24 cellular contexts compared by ENCODE assay signal in genomic region chr11:10748241-10748640, GRCh38. TPM values are rescaled to one million over a fixed set of nuclear protein-coding genes. Genes with fewer than 3 reads are reported as not detected.
DNase-seq lines count a peak whose midpoint lies in the region; ATAC-seq and TF ChIP-seq lines count a peak whose summit lies in the region.
"Had no signal": no experiment of that assay in that cellular context is flagged by ENCODE, and none has a peak within 500 bp of the region (broad histone marks: within the 10 kb centered on the region; RNA-seq: fewer than 3 reads in every experiment).

No MANE protein-coding gene starts in this region.

- H3K4me2 ChIP-seq in BLaER1 treated with 17β-estradiol and CSF1 and Interleukin-3, amounts not matched to agents 10 nM and 100 nM, result peak overlapping the region; percentile 9 to 71 (median 37); a peak in 19 of 22 replicates
- no peak overlapping the region for H3K4me2 ChIP-seq in osteoblast (ENCODE audit: insufficient read depth, low read length)

- peak overlapping the region in 10 of 11 experiments; percentile 16 to 87 (median 71); a peak in 19 of 22 replicates for H3K27ac ChIP-seq in BLaER1 treated with 17β-estradiol and CSF1 and Interleukin-3, amounts not matched to agents 10 nM and 100 nM
- H3K27ac ChIP-seq in CD4-positive, alpha-beta memory T cell (ENCODE audit: low read depth, low read length), result no peak overlapping the region
- no peak overlapping the region for H3K27ac ChIP-seq in osteoblast (ENCODE audit: low read depth, low read length)
- no peak overlapping the region for H3K27ac ChIP-seq in CD8-positive, alpha-beta memory T cell (ENCODE audit: low read depth, low read length)
- H3K27ac ChIP-seq: HL-60, RWPE1, sigmoid colon, WERI-Rb-1 had no signal

- no peaks in the 10 kb centered on the region for H3K27me3 Mint-ChIP-seq in CD4-positive, alpha-beta memory T cell
- H3K27me3 Mint-ChIP-seq in activated T-helper 2 cell treated with anti-CD3 and anti-CD28 coated beads, Interferon-gamma antibody, Interleukin-2, Interleukin-4, amounts not matched to agents 10 μg/mL and 5 μg/mL and 100 μg/mL, durations not matched to agents 14 hours and 24 hours and 36 hours (ENCODE audit: low read depth), result no peaks in the 10 kb centered on the region
- H3K27me3 Mint-ChIP-seq in CD8-positive, alpha-beta memory T cell, result no peaks in the 10 kb centered on the region
- H3K27me3 Mint-ChIP-seq: activated CD4-positive, alpha-beta T cell treated with anti-CD3 and anti-CD28 coated beads, Interleukin-2, amount 10 ng/mL, durations not matched to agents 7 days and 5 days; activated T-helper 17 cell treated with anti-CD3 and anti-CD28 coated beads, Interleukin-2, amount 50 U/mL, for 72 hours had no signal

- H3K4me3 Mint-ChIP-seq in CD4-positive, alpha-beta memory T cell, result peak overlapping the region in 5 of 8 donors; percentile 34 to 75 (median 54)
- peak overlapping the region; percentile 51 for H3K4me3 Mint-ChIP-seq in activated T-helper 2 cell treated with anti-CD3 and anti-CD28 coated beads, Interferon-gamma antibody, Interleukin-2, Interleukin-4, amounts not matched to agents 10 μg/mL and 5 μg/mL and 100 μg/mL, durations not matched to agents 14 hours and 24 hours and 36 hours (ENCODE audit: low read depth)
- peak overlapping the region in 3 of 7 donors; percentile 32 to 75 (median 67) for H3K4me3 Mint-ChIP-seq in CD8-positive, alpha-beta memory T cell
- H3K4me3 Mint-ChIP-seq: activated CD4-positive, alpha-beta T cell treated with anti-CD3 and anti-CD28 coated beads, Interleukin-2, amount 10 ng/mL, durations not matched to agents 7 days and 5 days; activated T-helper 17 cell treated with anti-CD3 and anti-CD28 coated beads, Interleukin-2, amount 50 U/mL, for 72 hours; CD14-positive monocyte had no signal

- peak overlapping the region; percentile 46 for H2AFZ ChIP-seq in osteoblast (ENCODE audit: low read length)

- DNase-seq in CD4-positive, alpha-beta memory T cell, result no peak
- no peak for DNase-seq in activated T-helper 2 cell treated with anti-CD3 and anti-CD28 coated beads, Interferon-gamma antibody, Interleukin-2, Interleukin-4, amounts not matched to agents 10 μg/mL and 5 μg/mL and 100 μg/mL, durations not matched to agents 14 hours and 24 hours and 36 hours (ENCODE audit: low spot score)
- DNase-seq in osteoblast (ENCODE audit: insufficient read length, low spot score, missing footprints), result no peak
- DNase-seq in CD8-positive, alpha-beta memory T cell, result no peak
- DNase-seq: activated CD4-positive, alpha-beta T cell treated with anti-CD3 and anti-CD28 coated beads, Interleukin-2, amount 10 ng/mL, durations not matched to agents 7 days and 5 days; central memory CD4-positive, alpha-beta T cell; head of caudate nucleus; kidney; NCI-H1105; NCI-H2029; NCI-H526 treated with DMSO at 0.1 percent for 48 hours; sigmoid colon; stimulated activated CD4-positive, alpha-beta T cell treated with anti-CD3 and anti-CD28 coated beads, Interleukin-15, amount 100 ng/mL, for 24 hours; stimulated activated naive CD4-positive, alpha-beta T cell treated with Interleukin-2 at 50 U/mL for 16 hours; WERI-Rb-1 had no signal

- POLR2A ChIA-PET in CD4-positive, alpha-beta memory T cell (lab: Charles Lee; ENCODE audit: partially characterized antibody), result interaction anchor here (1.3 to 5.7 kb wide), 2 partner anchors 61 to 284 kb away, joined by 3 to 62 read pairs; partner anchors contain the start of gene EIF4G2
- POLR2A ChIA-PET in CD8-positive, alpha-beta memory T cell (lab: Charles Lee), result no interaction called here

- ATAC-seq in GM19467 (IDR thresholded peaks at IDR 0.05; ENCODE audit: unreplicated experiment) (no peak), HG03571 (IDR thresholded peaks at IDR 0.05; ENCODE audit: unreplicated experiment) (no peak)
- ATAC-seq: activated T-helper 17 cell treated with anti-CD3 and anti-CD28 coated beads, Interleukin-2, amount 50 U/mL, for 72 hours had no signal

- no peak for TF ChIP-seq CTCF in osteoblast (IDR thresholded peaks at IDR 0.05; ENCODE audit: extremely low read depth, low read depth, low read length)

- H3K9me3 ChIP-seq in BLaER1 treated with 17β-estradiol and CSF1 and Interleukin-3, amounts not matched to agents 10 nM and 100 nM (replicated peaks in 1 of 11), result no peaks in the 10 kb centered on the region
- no peaks in the 10 kb centered on the region for H3K9me3 ChIP-seq in CD4-positive, alpha-beta memory T cell (ENCODE audit: control insufficient read depth in 1 of 2, low read length in 2 of 2)
- no peaks in the 10 kb centered on the region for H3K9me3 ChIP-seq in osteoblast (ENCODE audit: low read depth, low read length)
- H3K9me3 ChIP-seq in CD8-positive, alpha-beta memory T cell (ENCODE audit: low read length), result no peaks in the 10 kb centered on the region
- H3K9me3 ChIP-seq: sigmoid colon had no signal

- H3K9ac ChIP-seq in BLaER1 treated with 17β-estradiol and CSF1 and Interleukin-3, amounts not matched to agents 10 nM and 100 nM, result peak overlapping the region in 6 of 11 experiments; percentile 20 to 62 (median 39); a peak in 9 of 22 replicates

- CTCF ChIA-PET in CD4-positive, alpha-beta memory T cell (lab: Charles Lee; ENCODE audit: partially characterized antibody), result interaction anchor here (1.3 kb wide), 1 partner anchor 16 kb away, joined by 3 read pairs; no protein-coding TSS in a partner anchor
- CTCF ChIA-PET in CD8-positive, alpha-beta memory T cell (lab: Charles Lee), result no interaction called here

- peaks cover 0 to 13% (median 6%) of the 10 kb centered on the region in 11 experiments; a peak in 7 of 22 replicates for H4K20me1 ChIP-seq in BLaER1 treated with 17β-estradiol and CSF1 and Interleukin-3, amounts not matched to agents 10 nM and 100 nM
- H4K20me1 ChIP-seq in osteoblast (ENCODE audit: insufficient read depth, low read length), result peaks cover 12% of the 10 kb centered on the region

- intact Hi-C loops in CD4-positive, alpha-beta memory T cell (cut with micrococcal nuclease), result no loop called here
- intact Hi-C loops in activated T-helper 2 cell treated with anti-CD3 and anti-CD28 coated beads, Interferon-gamma antibody, Interleukin-2, Interleukin-4, amounts not matched to agents 10 μg/mL and 5 μg/mL and 100 μg/mL, durations not matched to agents 14 hours and 24 hours and 36 hours (cut with micrococcal nuclease), result loop anchor here (10.0 kb wide), 1 partner anchor 443 kb away; the partner anchor contains the start of gene ADM

- H3K4me1 ChIP-seq in BLaER1 treated with 17β-estradiol and CSF1 and Interleukin-3, amounts not matched to agents 10 nM and 100 nM, result peaks cover 27 to 57% (median 46%) of the 10 kb centered on the region in 10 experiments
- peaks cover 42% of the 10 kb centered on the region for H3K4me1 ChIP-seq in CD4-positive, alpha-beta memory T cell (ENCODE audit: insufficient read depth, low read length)
- peaks cover 11% of the 10 kb centered on the region for H3K4me1 ChIP-seq in osteoblast (ENCODE audit: insufficient read depth, low read length)
- H3K4me1 ChIP-seq in CD8-positive, alpha-beta memory T cell (ENCODE audit: insufficient read depth, low read length), result peaks cover 29% of the 10 kb centered on the region

- H3K4me3 ChIP-seq in BLaER1 treated with 17β-estradiol and CSF1 and Interleukin-3, amounts not matched to agents 10 nM and 100 nM, result no peak overlapping the region
- H3K4me3 ChIP-seq in CD4-positive, alpha-beta memory T cell (ENCODE audit: low read length in 2 of 2), result no peak overlapping the region
- no peak overlapping the region for H3K4me3 ChIP-seq in osteoblast (ENCODE audit: insufficient read depth, low read length)
- no peak overlapping the region for H3K4me3 ChIP-seq in CD8-positive, alpha-beta memory T cell (ENCODE audit: low read length)
- H3K4me3 ChIP-seq: sigmoid colon had no signal

- no peaks in the 10 kb centered on the region for H3K9me3 Mint-ChIP-seq in CD4-positive, alpha-beta memory T cell
- H3K9me3 Mint-ChIP-seq in activated T-helper 2 cell treated with anti-CD3 and anti-CD28 coated beads, Interferon-gamma antibody, Interleukin-2, Interleukin-4, amounts not matched to agents 10 μg/mL and 5 μg/mL and 100 μg/mL, durations not matched to agents 14 hours and 24 hours and 36 hours, result no peaks in the 10 kb centered on the region
- no peaks in the 10 kb centered on the region for H3K9me3 Mint-ChIP-seq in CD8-positive, alpha-beta memory T cell
- H3K9me3 Mint-ChIP-seq: activated CD4-positive, alpha-beta T cell treated with anti-CD3 and anti-CD28 coated beads, Interleukin-2, amount 10 ng/mL, durations not matched to agents 7 days and 5 days; activated T-helper 17 cell treated with anti-CD3 and anti-CD28 coated beads, Interleukin-2, amount 50 U/mL, for 72 hours; CD14-positive monocyte had no signal

- H3K27ac Mint-ChIP-seq in CD4-positive, alpha-beta memory T cell, result peak overlapping the region in 4 of 7 donors; percentile 0 to 73 (median 50)
- H3K27ac Mint-ChIP-seq in activated T-helper 2 cell treated with anti-CD3 and anti-CD28 coated beads, Interferon-gamma antibody, Interleukin-2, Interleukin-4, amounts not matched to agents 10 μg/mL and 5 μg/mL and 100 μg/mL, durations not matched to agents 14 hours and 24 hours and 36 hours, result no peak overlapping the region
- peak overlapping the region in 3 of 8 donors; percentile 13 to 77 (median 48) for H3K27ac Mint-ChIP-seq in CD8-positive, alpha-beta memory T cell
- H3K27ac Mint-ChIP-seq: activated CD4-positive, alpha-beta T cell treated with anti-CD3 and anti-CD28 coated beads, Interleukin-2, amount 10 ng/mL, durations not matched to agents 7 days and 5 days; activated T-helper 17 cell treated with anti-CD3 and anti-CD28 coated beads, Interleukin-2, amount 50 U/mL, for 72 hours; progenitor cell of endocrine pancreas had no signal

- peaks cover 0 to 18% of the 10 kb centered on the region in 2 donors for H3K36me3 Mint-ChIP-seq in CD4-positive, alpha-beta memory T cell
- H3K36me3 Mint-ChIP-seq in activated T-helper 2 cell treated with anti-CD3 and anti-CD28 coated beads, Interferon-gamma antibody, Interleukin-2, Interleukin-4, amounts not matched to agents 10 μg/mL and 5 μg/mL and 100 μg/mL, durations not matched to agents 14 hours and 24 hours and 36 hours (ENCODE audit: low read depth), result peaks cover 8% of the 10 kb centered on the region
- H3K36me3 Mint-ChIP-seq in CD8-positive, alpha-beta memory T cell, result peaks cover 0 to 19% (median 0%) of the 10 kb centered on the region in 3 donors

- H3K79me2 ChIP-seq in osteoblast (ENCODE audit: insufficient read depth, low read length), result peaks cover 19% of the 10 kb centered on the region

- H3K36me3 ChIP-seq in BLaER1 treated with 17β-estradiol and CSF1 and Interleukin-3, amounts not matched to agents 10 nM and 100 nM, result peaks cover 0 to 8% (median 6%) of the 10 kb centered on the region in 11 experiments; a peak in 15 of 22 replicates
- no peaks in the 10 kb centered on the region for H3K36me3 ChIP-seq in CD4-positive, alpha-beta memory T cell (ENCODE audit: insufficient read depth, low read length)
- peaks cover 6% of the 10 kb centered on the region for H3K36me3 ChIP-seq in osteoblast (ENCODE audit: insufficient read depth, low read length)
- H3K36me3 ChIP-seq in CD8-positive, alpha-beta memory T cell (ENCODE audit: insufficient read depth, low read length), result peaks cover 7% of the 10 kb centered on the region

- peaks cover 20 to 69% (median 30%) of the 10 kb centered on the region in 4 donors for H3K4me1 Mint-ChIP-seq in CD4-positive, alpha-beta memory T cell
- H3K4me1 Mint-ChIP-seq in activated T-helper 2 cell treated with anti-CD3 and anti-CD28 coated beads, Interferon-gamma antibody, Interleukin-2, Interleukin-4, amounts not matched to agents 10 μg/mL and 5 μg/mL and 100 μg/mL, durations not matched to agents 14 hours and 24 hours and 36 hours (ENCODE audit: low read depth), result peaks cover 47% of the 10 kb centered on the region
- peaks cover 33 to 57% (median 48%) of the 10 kb centered on the region in 3 donors for H3K4me1 Mint-ChIP-seq in CD8-positive, alpha-beta memory T cell

- no peaks in the 10 kb centered on the region for H3K27me3 ChIP-seq in BLaER1 treated with 17β-estradiol and CSF1 and Interleukin-3, amounts not matched to agents 10 nM and 100 nM
- no peaks in the 10 kb centered on the region for H3K27me3 ChIP-seq in CD4-positive, alpha-beta memory T cell (ENCODE audit: insufficient read depth, low read length)
- no peaks in the 10 kb centered on the region for H3K27me3 ChIP-seq in osteoblast (ENCODE audit: insufficient read depth, low read length)
- H3K27me3 ChIP-seq in CD8-positive, alpha-beta memory T cell (ENCODE audit: insufficient read depth, low read length, poor library complexity, severe bottlenecking), result no peaks in the 10 kb centered on the region
- H3K27me3 ChIP-seq: sigmoid colon had no signal

RNA-seq across cellular contexts. Expression of gene CTR9, which starts 2.8 kb away (rescaled TPM):
- total RNA-seq in CD4-positive, alpha-beta memory T cell, result 10 to 100 TPM; 57.2 to 68.6 TPM
- 10 to 100 TPM; 39.7 to 58.8 TPM for polyA plus RNA-seq in CD4-positive, alpha-beta memory T cell
- 41.5 and 43.5 TPM in 2 replicates for total RNA-seq in activated T-helper 2 cell treated with anti-CD3 and anti-CD28 coated beads, Interferon-gamma antibody, Interleukin-2, Interleukin-4, amounts not matched to agents 10 μg/mL and 5 μg/mL and 100 μg/mL, durations not matched to agents 14 hours and 24 hours and 36 hours
- total RNA-seq in osteoblast, result 25.0 and 27.4 TPM in 2 replicates
- total RNA-seq in CD8-positive, alpha-beta memory T cell, result 10 to 100 TPM; 49.9 to 60.8 TPM
- 57.9 TPM for polyA plus RNA-seq in CD8-positive, alpha-beta memory T cell

RNA-seq across cellular contexts. Expression of gene IRAG1, which starts 54.7 kb away (rescaled TPM):
- total RNA-seq in CD4-positive, alpha-beta memory T cell, result not detected
- not detected for polyA plus RNA-seq in CD4-positive, alpha-beta memory T cell
- not detected in 2 replicates for total RNA-seq in activated T-helper 2 cell treated with anti-CD3 and anti-CD28 coated beads, Interferon-gamma antibody, Interleukin-2, Interleukin-4, amounts not matched to agents 10 μg/mL and 5 μg/mL and 100 μg/mL, durations not matched to agents 14 hours and 24 hours and 36 hours
- 2.7 and 4.3 TPM in 2 replicates for total RNA-seq in osteoblast
- total RNA-seq in CD8-positive, alpha-beta memory T cell, result not detected
- not detected for polyA plus RNA-seq in CD8-positive, alpha-beta memory T cell
- total RNA-seq: activated CD4-positive, alpha-beta T cell treated with anti-CD3 and anti-CD28 coated beads, Interleukin-2, amount 10 ng/mL, durations not matched to agents 7 days and 5 days; T-helper 2 cell treated with Interferon-gamma antibody and Interleukin-4, amounts not matched to agents 100 ng/mL and 5 ng/mL, for 36 hours had no signal

Comparison
In these comparisons a context has a peak if more than half of its experiments do, and no peak if none do; other contexts are left out.
1. H3K27ac ChIP-seq: peak in BLaER1 treated with 17β-estradiol and CSF1 and Interleukin-3, amounts not matched to agents 10 nM and 100 nM (10 of 11); none in CD4-positive, alpha-beta memory T cell (single experiment), osteoblast (single experiment) and CD8-positive, alpha-beta memory T cell (single experiment).